Comparison of ENCODE assay signal across 7 cellular contexts in the genomic region with DNA sequence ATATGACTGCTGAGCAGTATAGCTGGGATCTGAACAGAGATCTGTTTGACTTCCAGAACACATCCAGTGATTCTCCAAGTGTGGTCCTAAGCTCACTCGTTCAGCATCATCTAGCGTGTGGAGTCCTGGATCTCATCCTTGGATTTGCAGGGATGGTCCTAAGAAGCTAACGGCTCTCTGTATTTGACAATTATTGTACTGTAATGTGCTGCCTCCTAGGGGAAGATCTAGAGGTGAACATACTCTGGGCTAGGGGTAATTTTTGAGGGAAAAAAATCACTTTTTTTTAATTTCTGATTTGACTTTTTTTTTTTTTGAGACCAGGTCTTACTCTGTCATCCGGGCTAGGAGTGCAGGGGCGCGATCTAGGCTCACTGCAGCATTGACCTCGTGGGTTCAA. TPM values are rescaled to one million over a fixed set of nuclear protein-coding genes. Genes with fewer than 3 reads are reported as not detected.
DNase-seq lines count a peak whose midpoint lies in the region; ATAC-seq, FAIRE-seq and TF ChIP-seq lines count a peak whose summit lies in the region.

No MANE protein-coding gene starts in this region.

- peak; percentile 11 for FAIRE-seq in D721Med (lab: Jason Lieb, UNC)

- no peaks in the 10 kb centered on the region for H3K27me3 ChIP-seq in rectal smooth muscle tissue (ENCODE audit: control insufficient read depth, insufficient read depth, low read length)

- no peak overlapping the region for H3K9ac ChIP-seq in rectal smooth muscle tissue (ENCODE audit: low read length)

- H3K4me1 ChIP-seq in rectal smooth muscle tissue (ENCODE audit: control insufficient read depth, insufficient read depth, low read length): peaks cover 6% of the 10 kb centered on the region

- DNase-seq in D721Med (ENCODE audit: insufficient read length, low spot score) (no peak), HT-29 (ENCODE audit: low spot score) (peak; percentile 35), SW480 (ENCODE audit: low spot score) (peak; percentile 49), fibroblast of mammary gland (ENCODE audit: low read depth) (peak; percentile 78), T-helper 9 cell (no peak)

- no peak for ATAC-seq in GM21515 (IDR thresholded peaks at IDR 0.05; ENCODE audit: unreplicated experiment)

- no peaks in the 10 kb centered on the region for H3K36me3 ChIP-seq in rectal smooth muscle tissue (ENCODE audit: control insufficient read depth, insufficient read depth, low read length)

- H3K4me3 ChIP-seq in fibroblast of mammary gland (ENCODE audit: control insufficient read depth, low read depth, low read length): no peak overlapping the region
- H3K4me3 ChIP-seq in rectal smooth muscle tissue (ENCODE audit: low read length): peak overlapping the region; percentile 76

- no peak overlapping the region for H3K27ac ChIP-seq in rectal smooth muscle tissue (ENCODE audit: low read depth, low read length)

- TF ChIP-seq CTCF in D721Med (IDR thresholded peaks at IDR 0.05; ENCODE audit: insufficient read depth, missing control alignments): peak; percentile 60
- TF ChIP-seq CTCF in fibroblast of mammary gland (conservative IDR thresholded peaks at IDR 0.05; ENCODE audit: control insufficient read depth, insufficient read depth, low read depth, low read length): peak; percentile 71

RNA-seq across cellular contexts. Expression of a gene that starts 1.5 kb away (rescaled TPM):
- 0.91 and 0.94 TPM in 2 replicates for total RNA-seq in HT-29 (2014; rRNA removed; shearing (Covaris generic))

RNA-seq across cellular contexts. Expression of a gene that starts 17.4 kb away (rescaled TPM):
- total RNA-seq in HT-29 (2014; rRNA removed; shearing (Covaris generic)): not detected in 2 replicates

RNA-seq across cellular contexts. Expression of a gene that starts 38.4 kb away (rescaled TPM):
- 2.8 and 3.1 TPM in 2 replicates for total RNA-seq in HT-29 (2014; rRNA removed; shearing (Covaris generic))

RNA-seq across cellular contexts. Expression of a gene that starts 38.5 kb away (rescaled TPM):
- total RNA-seq in HT-29 (2014; rRNA removed; shearing (Covaris generic)): 49.0 and 53.6 TPM in 2 replicates

Comparison
In these comparisons a context has a peak if more than half of its experiments do, and no peak if none do; other contexts are left out.
1. DNase-seq: peak in HT-29 (single experiment), SW480 (single experiment) and fibroblast of mammary gland (single experiment); none in D721Med (single experiment) and T-helper 9 cell (single experiment).